Comparison of ENCODE assay signal across 14 cellular contexts in the genomic region with DNA sequence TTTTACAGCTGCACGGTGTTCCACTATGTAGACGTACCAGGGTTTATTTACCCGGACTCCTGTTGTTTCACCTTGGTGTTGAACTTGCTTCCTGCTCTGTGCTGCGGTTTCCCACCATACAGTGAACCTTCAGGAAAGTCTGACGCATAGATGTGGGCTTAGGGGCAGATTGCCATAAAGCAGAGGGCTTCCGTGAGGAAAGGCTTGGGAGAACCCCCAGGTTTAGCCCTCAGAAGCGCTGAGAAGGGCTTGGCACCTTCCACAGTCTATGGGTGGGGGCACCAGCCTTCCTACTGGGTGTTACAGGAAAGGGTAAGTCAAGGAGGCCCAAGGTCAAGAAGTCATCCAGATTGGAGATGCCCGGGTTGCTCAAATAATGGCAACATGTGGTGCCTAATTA. TPM values are rescaled to one million over a fixed set of nuclear protein-coding genes. Genes with fewer than 3 reads are reported as not detected.
DNase-seq lines count a peak whose midpoint lies in the region; ATAC-seq and TF ChIP-seq lines count a peak whose summit lies in the region.
"Had no signal": no experiment of that assay in that cellular context is flagged by ENCODE, and none has a peak within 500 bp of the region (broad histone marks: within the 10 kb centered on the region; RNA-seq: fewer than 3 reads in every experiment).

No MANE protein-coding gene starts in this region.

- TF ChIP-seq CTCF in CD14-positive monocyte (IDR thresholded peaks at IDR 0.05) = no peak
- no peak for TF ChIP-seq CTCF in MM.1S (IDR thresholded peaks at IDR 0.05; ENCODE audit: low read length)
- no peak for TF ChIP-seq CTCF in choroid plexus epithelial cell (conservative IDR thresholded peaks at IDR 0.05; ENCODE audit: low read depth, low read length)

- peaks cover 33% of the 10 kb centered on the region for H3F3A ChIP-seq in MM.1S (ENCODE audit: insufficient read depth, low read length)

- peaks cover 71% of the 10 kb centered on the region for H3K4me1 Mint-ChIP-seq in CD14-positive monocyte

- no peaks in the 10 kb centered on the region for H3K79me2 ChIP-seq in MM.1S (ENCODE audit: low read length)

- peak overlapping the region in 1 of 2 donors; percentile 45 for H3K4me3 Mint-ChIP-seq in CD14-positive monocyte
- H3K4me3 Mint-ChIP-seq: CD4-positive, CD25-positive, alpha-beta regulatory T cell; stimulated activated naive CD8-positive, alpha-beta T cell treated with anti-CD3 and anti-CD28 coated beads, Interleukin-15, Interleukin-2, amounts not matched to agents 100 ng/mL and 50 ng/mL, for 24 hours had no signal

- no peaks in the 10 kb centered on the region for H4K20me1 ChIP-seq in MM.1S (ENCODE audit: insufficient read depth, low read length)

- H2AFZ ChIP-seq in MM.1S (ENCODE audit: low read length) = peak overlapping the region; percentile 20; the same call in 1 of the 2 replicates

- H3K27me3 ChIP-seq in MM.1S (replicated peaks; ENCODE audit: insufficient read depth, low read length) = no peaks in the 10 kb centered on the region
- no peaks in the 10 kb centered on the region for H3K27me3 ChIP-seq in mucosa of rectum (ENCODE audit: control insufficient read depth in 2 of 2, insufficient read depth in 2 of 2, low read length in 2 of 2)

- peak overlapping the region; percentile 44 for H3K9ac ChIP-seq in MM.1S (ENCODE audit: low read length)
- no peak overlapping the region for H3K9ac ChIP-seq in mucosa of rectum (ENCODE audit: low read depth in 1 of 2, low read length in 2 of 2)

- H3K9me2 ChIP-seq in MM.1S (replicated peaks; ENCODE audit: insufficient read depth, low read length) = no peaks in the 10 kb centered on the region

- H3K27ac Mint-ChIP-seq in CD14-positive monocyte = peak overlapping the region in 4 of 7 donors; percentile 30 to 89 (median 67)
- H3K27ac Mint-ChIP-seq: stimulated activated naive CD8-positive, alpha-beta T cell treated with anti-CD3 and anti-CD28 coated beads, Interleukin-15, Interleukin-2, amounts not matched to agents 100 ng/mL and 50 ng/mL, for 24 hours had no signal

- H3K9me3 ChIP-seq in MM.1S (replicated peaks; ENCODE audit: insufficient read depth, low read length) (no peaks in the 10 kb centered on the region), mucosa of rectum (ENCODE audit: control insufficient read depth in 2 of 2, low read length in 2 of 2) (no peaks in the 10 kb centered on the region)

- H3K36me3 ChIP-seq in MM.1S (replicated peaks; ENCODE audit: insufficient read depth, low read length) (no peaks in the 10 kb centered on the region), mucosa of rectum (ENCODE audit: control insufficient read depth in 2 of 2, insufficient read depth in 2 of 2, low read length in 2 of 2) (no peaks in the 10 kb centered on the region)

- ATAC-seq in HG02884 (IDR thresholded peaks at IDR 0.05; ENCODE audit: unreplicated experiment) = no peak

- intact Hi-C loops in CD14-positive monocyte (cut with micrococcal nuclease) = loop anchor here in 1 of 2 donors (2.0 kb wide), 1 partner anchor 18 kb away; no protein-coding TSS in a partner anchor

- H3K4me3 ChIP-seq in MM.1S (ENCODE audit: low read length) (peak overlapping the region; percentile 28; the same call in 1 of the 2 replicates), choroid plexus epithelial cell (ENCODE audit: low read depth, low read length) (no peak overlapping the region), mucosa of rectum (ENCODE audit: low read length in 2 of 2) (no peak overlapping the region)

- H3K27ac ChIP-seq in MM.1S (ENCODE audit: low read length) = peak overlapping the region; percentile 73
- peak overlapping the region; percentile 39 to 77 for H3K27ac ChIP-seq in mucosa of rectum (ENCODE audit: low read depth in 2 of 2, low read length in 2 of 2)

- H3K4me1 ChIP-seq in MM.1S (ENCODE audit: low read length) (peaks cover 32% of the 10 kb centered on the region), mucosa of rectum (ENCODE audit: control insufficient read depth in 2 of 2, insufficient read depth in 2 of 2, low read length in 2 of 2) (peaks cover 22 to 48% of the 10 kb centered on the region in 2 donors)

- H3K9me3 Mint-ChIP-seq in CD14-positive monocyte = peaks cover 0 to 4% (median 0%) of the 10 kb centered on the region in 7 donors
- H3K9me3 Mint-ChIP-seq: CD4-positive, CD25-positive, alpha-beta regulatory T cell; stimulated activated naive CD8-positive, alpha-beta T cell treated with anti-CD3 and anti-CD28 coated beads, Interleukin-15, Interleukin-2, amounts not matched to agents 100 ng/mL and 50 ng/mL, for 24 hours had no signal

- peaks cover 6 to 21% (median 15%) of the 10 kb centered on the region in 3 donors for H3K27me3 Mint-ChIP-seq in CD14-positive monocyte (ENCODE audit: low read depth in 3 of 3)

- peaks cover 0 to 6% of the 10 kb centered on the region in 2 donors for H3K36me3 Mint-ChIP-seq in CD14-positive monocyte
- H3K36me3 Mint-ChIP-seq: CD4-positive, CD25-positive, alpha-beta regulatory T cell had no signal

- peak overlapping the region; percentile 62; the same call in 1 of the 2 replicates for H3K4me2 ChIP-seq in MM.1S (ENCODE audit: low read depth, low read length)

- DNase-seq in CD14-positive monocyte (ENCODE audit: low spot score) (no peak), MM.1S (peak; percentile 22), choroid plexus epithelial cell (ENCODE audit: low read depth) (peak; percentile 95), NCI-H748 (lab: John Stamatoyannopoulos, UW; ENCODE audit: unreplicated experiment) (no peak), cortex of kidney (lab: John Stamatoyannopoulos, UW) (no peak), NOMO-1 (lab: John Stamatoyannopoulos, UW; ENCODE audit: unreplicated experiment in 2 of 2) (no peak)
- DNase-seq: activated CD4-positive, CD25-positive, alpha-beta regulatory T cell; CD4-positive, CD25-positive, alpha-beta regulatory T cell; erythroblast; NCI-H2081; stimulated activated CD4-positive, alpha-beta T cell treated with anti-CD3 and anti-CD28 coated beads, Interleukin-4, amount 100 ng/mL, for 1 hour had no signal

RNA-seq across cellular contexts. Expression of gene MRPS18A, which starts 19.2 kb away (rescaled TPM):
- 10 to 100 TPM; 41.4 to 45.3 TPM for polyA plus RNA-seq in CD14-positive monocyte

Comparison
In these comparisons a context has a peak if more than half of its experiments do, and no peak if none do; other contexts are left out.
1. DNase-seq: peak in MM.1S (single experiment) and choroid plexus epithelial cell (single experiment); none in CD14-positive monocyte (single experiment), NCI-H748 (single experiment), cortex of kidney (single experiment) and NOMO-1 (0 of 2).